8 cellular contexts compared by ENCODE assay signal in the genomic region with DNA sequence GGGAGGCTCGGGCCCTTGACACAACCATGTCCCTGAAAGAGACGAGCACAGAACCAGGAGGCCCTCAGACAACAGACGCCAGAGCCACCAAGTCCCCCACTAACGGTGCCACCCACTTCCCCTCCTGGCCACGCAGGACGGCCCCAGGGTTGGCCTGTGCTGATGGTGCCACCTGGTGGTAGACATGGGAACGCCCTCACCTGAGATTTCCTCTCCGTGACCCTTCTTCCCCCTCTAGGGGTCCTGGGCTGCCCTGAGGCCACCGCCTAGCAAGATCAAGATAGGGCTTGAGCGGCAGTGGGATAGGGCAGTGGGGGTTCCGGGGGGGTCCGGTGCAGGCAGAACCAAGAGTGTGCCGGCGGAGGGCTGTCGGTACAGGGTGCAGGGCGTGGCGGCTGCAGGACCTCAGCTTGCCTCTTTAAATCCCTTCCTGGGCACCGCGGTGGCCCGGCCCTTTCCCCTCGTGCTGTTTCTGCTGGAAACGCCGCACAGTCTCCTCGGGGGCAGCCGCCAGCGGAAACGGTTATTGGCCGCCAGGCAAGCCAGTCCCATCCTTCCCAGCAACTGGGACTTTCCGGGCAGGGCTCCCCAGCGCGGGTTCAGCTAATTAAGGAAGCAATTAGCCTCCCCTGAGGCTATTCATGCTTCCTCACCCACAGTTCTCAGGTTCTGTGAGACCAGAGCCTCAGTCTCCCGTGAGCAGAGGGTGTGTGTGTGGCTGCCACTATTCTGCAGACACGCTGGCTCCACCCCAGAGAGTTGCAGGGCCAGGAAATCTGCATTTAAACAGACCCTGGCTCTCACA. TPM values are rescaled to one million over a fixed set of nuclear protein-coding genes. Genes with fewer than 3 reads are reported as not detected.
A peak's percentile ranks its signal among the peaks of the same experiment; 100 is the strongest.
DNase-seq lines count a peak whose midpoint lies in the region; ATAC-seq, FAIRE-seq and TF ChIP-seq lines count a peak whose summit lies in the region.

No MANE protein-coding gene starts in this region.

- 2% methylated on average over 33 of the region's 33 CpGs for WGBS in heart right ventricle, 2 donors

- no peaks in the 10 kb centered on the region for H3K9me3 ChIP-seq in CD4-positive, alpha-beta T cell (ENCODE audit: control insufficient read depth, low read length)
- H3K9me3 ChIP-seq in SU-DHL-6 (ENCODE audit: insufficient read depth, low read length) (no peaks in the 10 kb centered on the region), heart right ventricle (no peaks in the 10 kb centered on the region)

- CTCF ChIA-PET in CD4-positive, alpha-beta T cell (lab: Charles Lee) = interaction anchor here (0.7 to 3.0 kb wide), 7 partner anchors 160 to 347 kb away, joined by 3 to 12 read pairs (median 3); partner anchors contain the start of gene NDUFA6

- no peaks in the 10 kb centered on the region for H3K36me3 Mint-ChIP-seq in CD4-positive, alpha-beta T cell (ENCODE audit: low read depth)
- no peaks in the 10 kb centered on the region for H3K36me3 Mint-ChIP-seq in activated naive CD8-positive, alpha-beta T cell treated with anti-CD3 and anti-CD28 coated beads for 36 hours
- H3K36me3 Mint-ChIP-seq in progenitor cell of endocrine pancreas (ENCODE audit: insufficient read depth) = no peaks in the 10 kb centered on the region

- intact Hi-C loops in CD4-positive, alpha-beta T cell (cut with DNase I, micrococcal nuclease) = loop anchor here (1.0 to 5.0 kb wide), 8 partner anchors 69 to 615 kb away; no protein-coding TSS in a partner anchor
- intact Hi-C loops in heart right ventricle (cut with DNase I) = loop anchor here in 9 of 10 donors (1.0 to 10.0 kb wide), 10 partner anchors 163 to 473 kb away; partner anchors contain the start of genes NDUFA6 (in 8 of the 9), SEPTIN3 (in 5 of the 9) and TCF20 (in 3 of the 9)

- H4K20me1 ChIP-seq in SU-DHL-6 (ENCODE audit: low read depth, low read length) = no peaks in the 10 kb centered on the region

- H3K4me1 Mint-ChIP-seq in CD4-positive, alpha-beta T cell (ENCODE audit: low read depth) = peaks cover 10% of the 10 kb centered on the region
- peaks cover 11% of the 10 kb centered on the region for H3K4me1 Mint-ChIP-seq in activated naive CD8-positive, alpha-beta T cell treated with anti-CD3 and anti-CD28 coated beads for 36 hours
- H3K4me1 Mint-ChIP-seq in progenitor cell of endocrine pancreas (ENCODE audit: low read depth) = peaks cover 2% of the 10 kb centered on the region

- H3K4me3 Mint-ChIP-seq in CD4-positive, alpha-beta T cell = peak overlapping the region; percentile 74
- peak overlapping the region; percentile 74 for H3K4me3 Mint-ChIP-seq in activated naive CD8-positive, alpha-beta T cell treated with anti-CD3 and anti-CD28 coated beads for 36 hours
- peak overlapping the region; percentile 64 for H3K4me3 Mint-ChIP-seq in progenitor cell of endocrine pancreas (ENCODE audit: low read depth)

- no peaks in the 10 kb centered on the region for H3K79me2 ChIP-seq in SU-DHL-6 (ENCODE audit: insufficient read depth, low read length)

- no peak overlapping the region for H3K27ac Mint-ChIP-seq in CD4-positive, alpha-beta T cell
- H3K27ac Mint-ChIP-seq in activated naive CD8-positive, alpha-beta T cell treated with anti-CD3 and anti-CD28 coated beads for 36 hours = no peak overlapping the region
- H3K27ac Mint-ChIP-seq in progenitor cell of endocrine pancreas = no peak overlapping the region

- peak overlapping the region; percentile 43 for H3K4me3 ChIP-seq in SU-DHL-6 (ENCODE audit: insufficient read depth, low read length, poor library complexity, severe bottlenecking)
- H3K4me3 ChIP-seq in heart right ventricle = peak overlapping the region; percentile 10 to 55 (median 48)

- H3K27me3 Mint-ChIP-seq in CD4-positive, alpha-beta T cell = no peaks in the 10 kb centered on the region
- peaks cover 8% of the 10 kb centered on the region for H3K27me3 Mint-ChIP-seq in activated naive CD8-positive, alpha-beta T cell treated with anti-CD3 and anti-CD28 coated beads for 36 hours
- H3K27me3 Mint-ChIP-seq in progenitor cell of endocrine pancreas = peaks cover 36% of the 10 kb centered on the region

- no peaks in the 10 kb centered on the region for H3K9me3 Mint-ChIP-seq in CD4-positive, alpha-beta T cell
- no peaks in the 10 kb centered on the region for H3K9me3 Mint-ChIP-seq in activated naive CD8-positive, alpha-beta T cell treated with anti-CD3 and anti-CD28 coated beads for 36 hours
- no peaks in the 10 kb centered on the region for H3K9me3 Mint-ChIP-seq in progenitor cell of endocrine pancreas (ENCODE audit: low read depth)

- POLR2A ChIA-PET in CD4-positive, alpha-beta T cell (lab: Charles Lee) = interaction anchor here (1.1 kb wide), 1 partner anchor 347 kb away, joined by 5 read pairs; the partner anchor contains the start of gene NDUFA6

- peak overlapping the region; percentile 41; the same call in 1 of the 2 replicates for H3K9ac ChIP-seq in SU-DHL-6 (ENCODE audit: low read length)

- no peaks in the 10 kb centered on the region for H3F3A ChIP-seq in SU-DHL-6 (ENCODE audit: insufficient read depth)

- peak; percentile 97 for ATAC-seq in CD4-positive, alpha-beta T cell (ENCODE audit: poor library complexity)
- peak; percentile 57 for ATAC-seq in GM19452 (IDR thresholded peaks at IDR 0.05; ENCODE audit: unreplicated experiment)
- peak; percentile 73 to 86 (median 84) for ATAC-seq in heart right ventricle

- FAIRE-seq in urothelium cell line (lab: Jason Lieb, UNC) = peak; percentile 61

- H3K36me3 ChIP-seq in SU-DHL-6 (ENCODE audit: low read length) (no peaks in the 10 kb centered on the region), heart right ventricle (no peaks in the 10 kb centered on the region)

- peak; percentile 96 for TF ChIP-seq CTCF in CD4-positive, alpha-beta T cell (IDR thresholded peaks at IDR 0.05)
- peak; percentile 98 for TF ChIP-seq CTCF in SU-DHL-6 (IDR thresholded peaks at IDR 0.05; ENCODE audit: insufficient read depth, low read length, poor library complexity, severe bottlenecking)
- TF ChIP-seq CTCF in heart right ventricle (IDR thresholded peaks at IDR 0.05) = peak; percentile 92 to 98 (median 97)
- TF ChIP-seq CTCF in progenitor cell of endocrine pancreas (IDR thresholded peaks at IDR 0.05; ENCODE audit: unreplicated experiment) = peak; percentile 100

- H3K4me1 ChIP-seq in heart right ventricle = peaks cover 4 to 73% (median 28%) of the 10 kb centered on the region in 9 donors

- no peaks in the 10 kb centered on the region for H3K9me2 ChIP-seq in SU-DHL-6 (replicated peaks; ENCODE audit: insufficient read depth, low read length)

- DNase-seq in CD4-positive, alpha-beta T cell = peak; percentile 74 to 86 (median 81)
- peak; percentile 11 for DNase-seq in LHCN-M2 (ENCODE audit: low read depth)
- peak; percentile 80 for DNase-seq in activated naive CD8-positive, alpha-beta T cell treated with anti-CD3 and anti-CD28 coated beads for 36 hours
- peak; percentile 76 to 79 for DNase-seq in heart right ventricle
- DNase-seq in progenitor cell of endocrine pancreas (ENCODE audit: low spot score, unreplicated experiment) = peak; percentile 88
- DNase-seq in urothelium cell line (ENCODE audit: low spot score) = peak; percentile 84

- peak overlapping the region; percentile 47 for H2AFZ ChIP-seq in SU-DHL-6 (ENCODE audit: low read depth, low read length, severe bottlenecking)

- H3K4me2 ChIP-seq in SU-DHL-6 (ENCODE audit: low read depth, low read length, poor library complexity, severe bottlenecking) = peak overlapping the region; percentile 57

- no peak overlapping the region for H3K27ac ChIP-seq in CD4-positive, alpha-beta T cell (ENCODE audit: low read depth, low read length)
- no peak overlapping the region for H3K27ac ChIP-seq in SU-DHL-6 (ENCODE audit: low read depth, low read length)
- H3K27ac ChIP-seq in heart right ventricle = peak overlapping the region in 4 of 10 donors; percentile 9 to 80 (median 32)

- no peaks in the 10 kb centered on the region for H3K27me3 ChIP-seq in CD4-positive, alpha-beta T cell (ENCODE audit: control insufficient read depth, insufficient read depth, low read length)
- no peaks in the 10 kb centered on the region for H3K27me3 ChIP-seq in SU-DHL-6 (ENCODE audit: low read length)
- H3K27me3 ChIP-seq in heart right ventricle = peaks cover 0 to 55% (median 17%) of the 10 kb centered on the region in 7 donors

RNA-seq across cellular contexts. Expression of gene NFAM1, which starts 5.5 kb away (rescaled TPM):
- under 1 TPM; 0.34 to 0.38 TPM for total RNA-seq in CD4-positive, alpha-beta T cell
- total RNA-seq in LHCN-M2 (2014; rRNA removed) (not detected in 2 replicates), heart right ventricle (1 to 10 TPM in 7 of 10 donors, under 1 TPM in 3; 0.45 to 6.4 (median 1.6) TPM), progenitor cell of endocrine pancreas (0.31 and 0.69 TPM in 2 replicates)
- not detected for polyA plus RNA-seq in LHCN-M2 (2012)
- under 1 TPM in 1 of 2 experiments, not detected in 1; 0.08 TPM for total RNA-seq in activated naive CD8-positive, alpha-beta T cell treated with anti-CD3 and anti-CD28 coated beads for 36 hours
- polyA plus RNA-seq in heart right ventricle = under 1 TPM; 0.38 to 0.44 TPM

Comparison
In these comparisons a context has a peak if more than half of its experiments do, and no peak if none do; other contexts are left out.
1. DNase-seq: peak in every context shown above with its lines; median percentile 88 in progenitor cell of endocrine pancreas; 84 in urothelium cell line; 81 in CD4-positive, alpha-beta T cell; 80 in activated naive CD8-positive, alpha-beta T cell treated with anti-CD3 and anti-CD28 coated beads for 36 hours; 78 in heart right ventricle; 11 in LHCN-M2.